Comparison of ENCODE assay signal across 8 cellular contexts in the genomic region with DNA sequence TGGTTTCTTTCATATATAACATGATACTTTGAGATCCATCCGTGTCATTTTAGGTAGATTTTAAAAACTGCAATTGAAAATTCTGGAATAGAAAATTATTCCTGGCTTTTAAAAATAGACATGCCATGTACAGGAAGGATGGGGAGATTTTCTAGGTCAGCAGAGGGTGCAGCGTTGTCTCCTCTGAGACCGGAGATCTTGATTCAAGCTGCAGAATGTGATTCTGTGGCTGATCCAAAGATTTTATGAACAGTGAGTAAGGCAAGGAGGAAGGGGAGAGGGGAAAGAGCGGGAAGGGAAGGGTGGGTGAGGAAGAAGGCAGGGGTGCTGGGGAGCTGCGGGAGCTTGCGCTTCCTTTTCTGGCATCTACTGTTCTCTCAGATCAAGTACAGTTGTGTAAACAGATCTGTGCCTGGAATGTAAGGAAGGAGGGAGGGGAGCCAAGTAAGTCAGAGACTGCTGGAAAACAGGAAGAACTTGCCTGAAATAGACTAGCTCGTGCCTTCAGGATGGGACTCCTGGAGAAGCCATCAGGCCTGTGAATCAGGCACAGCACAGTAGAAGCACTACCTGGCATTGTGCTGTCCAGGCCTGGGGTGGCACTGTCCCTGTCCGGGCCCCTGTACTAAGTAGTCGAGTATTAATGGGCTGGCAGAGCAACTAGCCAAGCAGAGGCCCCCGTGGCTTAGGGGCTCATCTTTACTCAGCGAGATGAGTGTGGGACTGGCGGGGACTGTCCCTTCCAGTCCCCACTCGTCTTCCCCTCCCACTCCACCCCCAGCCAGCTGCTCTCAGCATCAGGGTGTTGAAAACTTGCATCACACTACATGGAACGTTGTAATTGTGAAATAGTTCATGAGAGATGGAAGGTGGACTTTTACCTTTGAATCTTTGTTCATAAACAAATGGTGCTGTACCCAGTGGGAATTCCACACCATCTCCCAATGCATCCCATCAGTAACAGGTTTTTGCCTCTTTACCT.
DNase-seq lines count a peak whose midpoint lies in the region; ATAC-seq, FAIRE-seq and TF ChIP-seq lines count a peak whose summit lies in the region.

No MANE protein-coding gene starts in this region.

- H3K9me3 ChIP-seq in mesodermal cell (ENCODE audit: control insufficient read depth, low read length), result no peaks in the 10 kb centered on the region

- no peak for TF ChIP-seq CTCF in C4-2B (conservative IDR thresholded peaks at IDR 0.05)
- no peak for TF ChIP-seq CTCF in HL-60 (IDR thresholded peaks at IDR 0.05; ENCODE audit: insufficient read depth, low read length)

- peak overlapping the region; percentile 69 for H3K27ac ChIP-seq in C4-2B
- H3K27ac ChIP-seq in HL-60 (replicated peaks), result no peak overlapping the region
- H3K27ac ChIP-seq in mesodermal cell (ENCODE audit: low read depth, low read length, severe bottlenecking), result peak overlapping the region; percentile 51

- no peak overlapping the region for H3K4me3 Mint-ChIP-seq in stimulated activated effector memory CD8-positive, alpha-beta T cell treated with anti-CD3 and anti-CD28 coated beads, Interleukin-12 subunit alpha, Interleukin-12 subunit beta, amount 100 ng/mL, for 72 hours

- no peak for FAIRE-seq in GM12891 (lab: Jason Lieb, UNC)

- H3K27ac Mint-ChIP-seq in stimulated activated effector memory CD8-positive, alpha-beta T cell treated with anti-CD3 and anti-CD28 coated beads, Interleukin-12 subunit alpha, Interleukin-12 subunit beta, amount 100 ng/mL, for 72 hours, result no peak overlapping the region

- 78 to 86% methylated on average over 9 of the region's 14 CpGs for WGBS in mesodermal cell (ENCODE audit: insufficient coverage in 2 of 2), 2 experiments

- no peaks in the 10 kb centered on the region for H3K27me3 ChIP-seq in HL-60 (ENCODE audit: insufficient read depth, poor library complexity, severe bottlenecking)

- no peak for TF ChIP-seq POLR2A in GM12891 (IDR thresholded peaks at IDR 0.05; ENCODE audit: low read depth, low read length)

- DNase-seq in HL-60 (ENCODE audit: low read depth in 1 of 2, low spot score in 1 of 2), result peak; percentile 13 to 17
- DNase-seq in brain pericyte (ENCODE audit: low read depth, low spot score), result peak; percentile 73
- no peak for DNase-seq in stimulated activated effector memory CD8-positive, alpha-beta T cell treated with anti-CD3 and anti-CD28 coated beads, Interleukin-12 subunit alpha, Interleukin-12 subunit beta, amount 100 ng/mL, for 72 hours (ENCODE audit: low spot score in 2 of 2)
- no peak for DNase-seq in GM12891 (ENCODE audit: insufficient read length, low spot score)
- no peak for DNase-seq in HUDEP-2 (lab: John Stamatoyannopoulos, UW; ENCODE audit: unreplicated experiment in 76 of 76)
- no peak for DNase-seq in activated gamma-delta T cell treated with Interleukin-2 at 50 U/mL for 16 hours

- H3K9me3 Mint-ChIP-seq in stimulated activated effector memory CD8-positive, alpha-beta T cell treated with anti-CD3 and anti-CD28 coated beads, Interleukin-12 subunit alpha, Interleukin-12 subunit beta, amount 100 ng/mL, for 72 hours, result no peaks in the 10 kb centered on the region

- H3K4me1 Mint-ChIP-seq in stimulated activated effector memory CD8-positive, alpha-beta T cell treated with anti-CD3 and anti-CD28 coated beads, Interleukin-12 subunit alpha, Interleukin-12 subunit beta, amount 100 ng/mL, for 72 hours, result peaks cover 14% of the 10 kb centered on the region

- peaks cover 12% of the 10 kb centered on the region for H3K4me1 ChIP-seq in mesodermal cell (ENCODE audit: control insufficient read depth, insufficient read depth, low read length, poor library complexity, severe bottlenecking)

- H3K4me3 ChIP-seq in HL-60 (replicated peaks; ENCODE audit: insufficient read depth, low read length) (no peak overlapping the region), mesodermal cell (ENCODE audit: extremely low read depth, insufficient read depth, low read length, poor library complexity, severe bottlenecking) (no peak overlapping the region)

- H3K36me3 ChIP-seq in mesodermal cell (ENCODE audit: control insufficient read depth, insufficient read depth, low read length), result no peaks in the 10 kb centered on the region

- H3K36me3 Mint-ChIP-seq in stimulated activated effector memory CD8-positive, alpha-beta T cell treated with anti-CD3 and anti-CD28 coated beads, Interleukin-12 subunit alpha, Interleukin-12 subunit beta, amount 100 ng/mL, for 72 hours, result no peaks in the 10 kb centered on the region

- peak; percentile 93 for ATAC-seq in stimulated activated effector memory CD8-positive, alpha-beta T cell treated with anti-CD3 and anti-CD28 coated beads, Interleukin-12 subunit alpha, Interleukin-12 subunit beta, amount 100 ng/mL, for 72 hours

TF ChIP-seq in GM12891, 5 proteins besides CTCF, POLR2A, EP300 and RAD21:
- TF ChIP-seq PAX5 (IDR thresholded peaks at IDR 0.05; ENCODE audit: insufficient read depth, low read length, severe bottlenecking) (no peak), POLR2AphosphoS5 (IDR thresholded peaks at IDR 0.05; ENCODE audit: low read depth, low read length) (no peak), TAF1 (IDR thresholded peaks at IDR 0.05; ENCODE audit: low read depth, low read length) (no peak), POU2F2 (IDR thresholded peaks at IDR 0.05; ENCODE audit: low read depth, low read length) (no peak), SPI1 (IDR thresholded peaks at IDR 0.05; ENCODE audit: low read depth, low read length) (no peak)

Comparison
In these comparisons a context has a peak if more than half of its experiments do, and no peak if none do; other contexts are left out.
1. DNase-seq: peak in HL-60 (2 of 2) and brain pericyte (single experiment); none in stimulated activated effector memory CD8-positive, alpha-beta T cell treated with anti-CD3 and anti-CD28 coated beads, Interleukin-12 subunit alpha, Interleukin-12 subunit beta, amount 100 ng/mL, for 72 hours (0 of 2), GM12891 (single experiment), HUDEP-2 (0 of 76) and activated gamma-delta T cell treated with Interleukin-2 at 50 U/mL for 16 hours (single experiment).